1 cellular context compared by ENCODE assay signal in genomic region chr17:58310511-58311428, GRCh38.
TF ChIP-seq lines count a peak whose summit lies in the region.

No MANE protein-coding gene starts in this region.

TF ChIP-seq in K562, 482 proteins besides CTCF, POLR2A, EP300 and RAD21:
- no peak for TF ChIP-seq MTF1 (CRISPR knock-in tag; IDR thresholded peaks at IDR 0.05; ENCODE audit: borderline replicate concordance)
- TF ChIP-seq RBM14 (IDR thresholded peaks at IDR 0.05; ENCODE audit: borderline replicate concordance, insufficient read depth, low read depth, low read length) = 0 out of 2 replicates have a peak, but pooled peaks have one; percentile 51
